ENCODE assay signal across 31 cellular contexts in the genomic region with DNA sequence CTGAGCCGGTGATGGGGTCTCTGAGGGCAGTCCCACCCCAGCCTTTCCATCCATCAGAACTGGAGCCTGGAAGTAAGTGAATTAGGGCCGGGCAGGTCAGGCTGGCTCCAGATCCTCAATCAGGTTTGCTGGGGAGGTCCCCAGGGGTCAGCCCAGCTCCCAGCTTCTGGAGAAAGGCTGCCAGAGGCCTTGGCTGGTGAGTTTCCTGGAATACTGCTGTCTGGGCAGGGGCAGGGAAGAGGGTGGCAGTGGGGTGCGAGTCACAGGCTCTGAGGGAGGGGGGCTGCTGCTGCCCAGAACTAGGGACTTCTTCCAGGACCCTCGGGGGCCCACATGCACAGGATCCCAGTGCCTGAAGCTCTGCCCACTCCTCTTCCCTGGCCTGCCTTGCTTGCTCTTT.
DNase-seq lines count a peak whose midpoint lies in the region; ATAC-seq and TF ChIP-seq lines count a peak whose summit lies in the region.
"Had no signal": no experiment of that assay in that cellular context is flagged by ENCODE, and none has a peak within 500 bp of the region (broad histone marks: within the 10 kb centered on the region; RNA-seq: fewer than 3 reads in every experiment).

No MANE protein-coding gene starts in this region.

- H4K8ac ChIP-seq in neuronal stem cell (ENCODE audit: low read depth, low read length): no peak overlapping the region
- no peak overlapping the region for H4K8ac ChIP-seq in mesendoderm (ENCODE audit: low read depth, low read length)

- H3K9me3 ChIP-seq in right cardiac atrium (ENCODE audit: control insufficient read depth, low read length) (no peaks in the 10 kb centered on the region), neuronal stem cell (replicated peaks in 1 of 2; ENCODE audit: control insufficient read depth in 2 of 2, insufficient read depth in 1 of 2, low read depth in 1 of 2, low read length in 2 of 2) (no peaks in the 10 kb centered on the region), vagina (no peaks in the 10 kb centered on the region)
- H3K9me3 ChIP-seq: psoas muscle, suprapubic skin, uterus had no signal

- TF ChIP-seq CTCF in coronary artery (IDR thresholded peaks at IDR 0.05) (no peak), vagina (IDR thresholded peaks at IDR 0.05) (no peak), natural killer cell (IDR thresholded peaks at IDR 0.05) (no peak)

- no peak for TF ChIP-seq POLR2A in vagina (IDR thresholded peaks at IDR 0.05)

- H3K27ac ChIP-seq in right cardiac atrium (ENCODE audit: low read length) (no peak overlapping the region), coronary artery (no peak overlapping the region), neuronal stem cell (replicated peaks; ENCODE audit: low read length) (no peak overlapping the region), vagina (no peak overlapping the region), mesendoderm (ENCODE audit: low read depth, low read length) (no peak overlapping the region)
- H3K27ac ChIP-seq: A549, KMS-11, psoas muscle, suprapubic skin, uterus had no signal

- no peak overlapping the region for H3K4me3 Mint-ChIP-seq in natural killer cell
- H3K4me3 Mint-ChIP-seq: mesothelial cell of epicardium had no signal

- H3K23ac ChIP-seq in neuronal stem cell (ENCODE audit: low read depth, low read length, poor library complexity): no peak overlapping the region
- H3K23ac ChIP-seq in mesendoderm (ENCODE audit: low read length): no peak overlapping the region

- intact Hi-C loops in cardiac septum (cut with DNase I) (no loop called here), right cardiac atrium (cut with DNase I) (no loop called here), vagina (cut with DNase I) (no loop called here), natural killer cell (cut with micrococcal nuclease) (no loop called here)

- 55% methylated on average over 4 of the region's 4 CpGs for WGBS in right cardiac atrium
- no CpG with 5 or more reads among the region's 4 CpGs for WGBS in neuronal stem cell (ENCODE audit: extremely low coverage in 2 of 2, insufficient read length in 2 of 2, insufficient replicate concordance in 1 of 2), 2 donors
- no CpG with 5 or more reads among the region's 4 CpGs for WGBS in mesendoderm (ENCODE audit: extremely low coverage, insufficient coverage, low lambda C conversion rate)

- H3K4me1 ChIP-seq in right cardiac atrium (ENCODE audit: control insufficient read depth, insufficient read depth, low read length) (no peaks in the 10 kb centered on the region), neuronal stem cell (ENCODE audit: control insufficient read depth in 2 of 2, insufficient read depth in 1 of 2, low read depth in 1 of 2, low read length in 2 of 2) (peaks cover 0 to under 1% of the 10 kb centered on the region in 2 donors), vagina (peaks cover 6% of the 10 kb centered on the region), mesendoderm (ENCODE audit: control insufficient read depth, low read depth, low read length) (no peaks in the 10 kb centered on the region)
- H3K4me1 ChIP-seq: A549, psoas muscle, suprapubic skin, uterus had no signal

- no peak overlapping the region for H3K56ac ChIP-seq in mesendoderm (ENCODE audit: low read length)

- no peak overlapping the region for H4K5ac ChIP-seq in mesendoderm (ENCODE audit: low read length)

- H3K36me3 ChIP-seq in neuronal stem cell (replicated peaks in 1 of 2; ENCODE audit: control insufficient read depth in 2 of 2, insufficient read depth in 2 of 2, low read length in 2 of 2) (no peaks in the 10 kb centered on the region), vagina (no peaks in the 10 kb centered on the region), mesendoderm (ENCODE audit: control insufficient read depth, insufficient read depth, low read length) (no peaks in the 10 kb centered on the region)
- H3K36me3 ChIP-seq: suprapubic skin, uterus had no signal

- H2AFZ ChIP-seq in neuronal stem cell (ENCODE audit: low read length): no peak overlapping the region

- no peak overlapping the region for H2BK12ac ChIP-seq in neuronal stem cell (ENCODE audit: low read length)

- H3K4ac ChIP-seq in neuronal stem cell (ENCODE audit: low read length): peak overlapping the region; percentile 25
- no peak overlapping the region for H3K4ac ChIP-seq in mesendoderm (ENCODE audit: low read depth, low read length)

- H4K91ac ChIP-seq in neuronal stem cell (ENCODE audit: low read depth, low read length, poor library complexity): no peak overlapping the region

- H3K4me3 ChIP-seq in right cardiac atrium (ENCODE audit: low read length): no peak overlapping the region
- H3K4me3 ChIP-seq in coronary artery: no peak overlapping the region
- no peak overlapping the region for H3K4me3 ChIP-seq in neuronal stem cell (ENCODE audit: low read length in 2 of 2)
- no peak overlapping the region for H3K4me3 ChIP-seq in vagina
- no peak overlapping the region for H3K4me3 ChIP-seq in mesendoderm (ENCODE audit: low read length)
- H3K4me3 ChIP-seq: A549, psoas muscle, uterus had no signal

- no peaks in the 10 kb centered on the region for H3K79me1 ChIP-seq in neuronal stem cell (ENCODE audit: low read depth, low read length)
- no peaks in the 10 kb centered on the region for H3K79me1 ChIP-seq in mesendoderm (ENCODE audit: low read length)

- no peaks in the 10 kb centered on the region for H3K79me2 ChIP-seq in mesendoderm (ENCODE audit: control insufficient read depth, insufficient read depth, low read length)

- H3K27me3 Mint-ChIP-seq in natural killer cell (ENCODE audit: low read depth in 2 of 2): peaks cover 26 to 31% of the 10 kb centered on the region in 2 donors

- no peak overlapping the region for H2BK5ac ChIP-seq in neuronal stem cell (ENCODE audit: low read length)
- no peak overlapping the region for H2BK5ac ChIP-seq in mesendoderm (ENCODE audit: low read length)

- H3K27me3 ChIP-seq in right cardiac atrium (ENCODE audit: control insufficient read depth, insufficient read depth): no peaks in the 10 kb centered on the region
- H3K27me3 ChIP-seq in neuronal stem cell (ENCODE audit: control insufficient read depth in 3 of 3, insufficient read depth in 3 of 3, low read depth in 1 of 3, low read length in 3 of 3): peaks cover 0 to 14% (median 2%) of the 10 kb centered on the region in 3 experiments
- H3K27me3 ChIP-seq in vagina: no peaks in the 10 kb centered on the region
- no peaks in the 10 kb centered on the region for H3K27me3 ChIP-seq in mesendoderm (ENCODE audit: insufficient read depth, low read length, poor library complexity)
- H3K27me3 ChIP-seq: uterus had no signal

- DNase-seq in cardiac septum (ENCODE audit: low spot score) (peak; percentile 38), right cardiac atrium (no peak), coronary artery (ENCODE audit: low spot score) (peak; percentile 56), neuronal stem cell (ENCODE audit: low spot score) (no peak), vagina (ENCODE audit: extremely low spot score in 2 of 2) (peak; percentile 65 to 77), natural killer cell (no peak), NCI-H2081 treated with DMSO at 0.1 percent for 48 hours (lab: John Stamatoyannopoulos, UW) (no peak), mesendoderm (no peak)
- DNase-seq: activated CD4-positive, alpha-beta T cell treated with anti-CD3 and anti-CD28 coated beads, Interleukin-2, amount 50 U/mL, for 48 hours; activated CD4-positive, CD25-positive, alpha-beta regulatory T cell treated with anti-CD3 and anti-CD28 coated beads, Interleukin-2, amount 50 U/mL, for 72 hours; activated effector memory CD4-positive, alpha-beta T cell treated with Interleukin-2 at 50 U/mL for 16 hours; activated T-cell treated with anti-CD3 and anti-CD28 coated beads for 4 hours; AML-193; CD4-positive, alpha-beta memory T cell; DMS 273 treated with DMSO at 0.1 percent for 48 hours; effector CD4-positive, alpha-beta T cell; MM.1S; naive B cell; NCI-H1105 treated with DMSO at 0.1 percent for 48 hours; NCI-H526; nucleus accumbens; OCI-M1; psoas muscle; stimulated activated naive CD4-positive, alpha-beta T cell; T-helper 2 cell; uterus had no signal

- H2AK5ac ChIP-seq in neuronal stem cell (ENCODE audit: low read depth, low read length) (peak overlapping the region; percentile 10), mesendoderm (ENCODE audit: low read length) (no peak overlapping the region)

- no peak overlapping the region for H3K14ac ChIP-seq in neuronal stem cell (ENCODE audit: low read length)

- no peak overlapping the region for H2BK15ac ChIP-seq in neuronal stem cell (ENCODE audit: low read length)
- no peak overlapping the region for H2BK15ac ChIP-seq in mesendoderm (replicated peaks; ENCODE audit: low read depth)

- ATAC-seq in right cardiac atrium (no peak), natural killer cell (no peak)
- ATAC-seq: A549; activated naive CD4-positive, alpha-beta T cell treated with anti-CD3 and anti-CD28 coated beads, Interleukin-2, amount 50 U/mL, for 72 hours; psoas muscle had no signal

- H3K36me3 Mint-ChIP-seq in natural killer cell: no peaks in the 10 kb centered on the region
- H3K36me3 Mint-ChIP-seq: activated naive CD4-positive, alpha-beta T cell treated with anti-CD3 and anti-CD28 coated beads, Interleukin-2, amount 50 U/mL, for 72 hours; CD4-positive, alpha-beta memory T cell; mesothelial cell of epicardium; naive B cell had no signal

- H3K4me2 ChIP-seq in neuronal stem cell (ENCODE audit: insufficient read depth, low read length, poor library complexity, severe bottlenecking) (peak overlapping the region; percentile 3), mesendoderm (ENCODE audit: low read length) (no peak overlapping the region)
- H3K4me2 ChIP-seq: KMS-11 had no signal

- H2BK120ac ChIP-seq in neuronal stem cell (ENCODE audit: low read depth, low read length): no peak overlapping the region
- H2BK120ac ChIP-seq in mesendoderm (ENCODE audit: low read depth, low read length): no peak overlapping the region

- no peaks in the 10 kb centered on the region for H3K9me3 Mint-ChIP-seq in natural killer cell
- H3K9me3 Mint-ChIP-seq: activated naive CD4-positive, alpha-beta T cell treated with anti-CD3 and anti-CD28 coated beads, Interleukin-2, amount 50 U/mL, for 72 hours; mesothelial cell of epicardium had no signal

- peak overlapping the region; percentile 67 for H3K9ac ChIP-seq in neuronal stem cell (ENCODE audit: low read depth, low read length, poor library complexity)
- H3K9ac ChIP-seq in mesendoderm (ENCODE audit: low read length): no peak overlapping the region
- H3K9ac ChIP-seq: KMS-11 had no signal

- H3K18ac ChIP-seq in neuronal stem cell (ENCODE audit: low read length) (peak overlapping the region; percentile 30), mesendoderm (ENCODE audit: low read length) (no peak overlapping the region)

- H3K4me1 Mint-ChIP-seq in natural killer cell: no peaks in the 10 kb centered on the region
- H3K4me1 Mint-ChIP-seq: CD4-positive, alpha-beta memory T cell; naive B cell had no signal

- H3K27ac Mint-ChIP-seq in natural killer cell: no peak overlapping the region
- H3K27ac Mint-ChIP-seq: mesothelial cell of epicardium, naive B cell had no signal

Comparison
In these comparisons a context has a peak if more than half of its experiments do, and no peak if none do; other contexts are left out.
1. DNase-seq: peak in cardiac septum (single experiment), coronary artery (single experiment) and vagina (2 of 2); none in right cardiac atrium (0 of 3), neuronal stem cell (single experiment), natural killer cell (single experiment), NCI-H2081 treated with DMSO at 0.1 percent for 48 hours (single experiment) and mesendoderm (single experiment).